In the genomic region with DNA sequence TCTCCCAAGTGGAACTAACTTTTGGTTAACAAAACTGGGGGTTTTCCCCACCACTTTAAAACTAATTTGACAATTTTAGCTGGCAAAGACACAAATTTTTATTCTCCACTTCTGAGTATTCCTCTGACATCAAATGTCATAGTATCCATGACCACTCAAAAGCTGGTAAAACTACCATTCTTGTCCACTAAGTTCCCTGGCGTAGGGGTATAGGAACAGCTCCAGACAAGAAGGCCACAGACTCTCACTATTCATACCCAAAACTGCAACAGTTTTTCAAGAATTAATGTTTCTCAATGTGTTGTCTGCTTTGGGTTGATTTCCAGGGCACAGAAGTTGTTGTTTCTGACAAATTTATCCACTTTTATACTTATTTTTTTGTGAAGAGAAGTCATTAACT, we compare ENCODE assay signal across 14 cellular contexts. TPM values are rescaled to one million over a fixed set of nuclear protein-coding genes. Genes with fewer than 3 reads are reported as not detected.
DNase-seq lines count a peak whose midpoint lies in the region; ATAC-seq and TF ChIP-seq lines count a peak whose summit lies in the region.
"Had no signal": no experiment of that assay in that cellular context is flagged by ENCODE, and none has a peak within 500 bp of the region (broad histone marks: within the 10 kb centered on the region; RNA-seq: fewer than 3 reads in every experiment).

No MANE protein-coding gene starts in this region.

- H3K27ac Mint-ChIP-seq in neural progenitor cell = no peak overlapping the region
- H3K27ac Mint-ChIP-seq: CD4-positive, alpha-beta memory T cell had no signal

- H3K9me3 ChIP-seq in heart right ventricle = peaks cover 0 to 20% (median 7%) of the 10 kb centered on the region in 11 donors
- no peaks in the 10 kb centered on the region for H3K9me3 ChIP-seq in OCI-LY3 (ENCODE audit: insufficient read depth, low read length)
- H3K9me3 ChIP-seq in neural progenitor cell (ENCODE audit: low read depth) = no peaks in the 10 kb centered on the region

- H3K36me3 Mint-ChIP-seq in neural progenitor cell = no peaks in the 10 kb centered on the region

- H3K4me1 Mint-ChIP-seq in neural progenitor cell = no peaks in the 10 kb centered on the region
- H3K4me1 Mint-ChIP-seq: CD4-positive, alpha-beta memory T cell had no signal

- H3K9ac ChIP-seq in OCI-LY3 (ENCODE audit: low read length) (no peak overlapping the region), neural progenitor cell (no peak overlapping the region)
- H3K9ac ChIP-seq: BLaER1 had no signal

- H3K4me3 Mint-ChIP-seq in neural progenitor cell = no peak overlapping the region
- H3K4me3 Mint-ChIP-seq: CD4-positive, alpha-beta memory T cell had no signal

- H2AFZ ChIP-seq in OCI-LY3 (ENCODE audit: low read depth, low read length) (no peak overlapping the region), neural progenitor cell (replicated peaks) (no peak overlapping the region)

- H3F3A ChIP-seq in neural progenitor cell (ENCODE audit: low read depth) = no peaks in the 10 kb centered on the region

- H3K27me3 ChIP-seq in heart right ventricle (no peaks in the 10 kb centered on the region), OCI-LY3 (ENCODE audit: low read depth, low read length) (no peaks in the 10 kb centered on the region), neural progenitor cell (no peaks in the 10 kb centered on the region)
- H3K27me3 ChIP-seq: BLaER1 had no signal

- H3K36me3 ChIP-seq in heart right ventricle (no peaks in the 10 kb centered on the region), OCI-LY3 (replicated peaks; ENCODE audit: low read depth, low read length) (no peaks in the 10 kb centered on the region), neural progenitor cell (no peaks in the 10 kb centered on the region)
- H3K36me3 ChIP-seq: BLaER1 had no signal

- intact Hi-C loops in Right ventricle myocardium inferior (cut with DNase I) (no loop called here), heart right ventricle (cut with DNase I) (no loop called here)

- TF ChIP-seq CTCF in heart right ventricle (IDR thresholded peaks at IDR 0.05) (no peak), OCI-LY3 (IDR thresholded peaks at IDR 0.05; ENCODE audit: low read depth, low read length) (no peak), omental fat pad (IDR thresholded peaks at IDR 0.05) (no peak), neural progenitor cell (IDR thresholded peaks at IDR 0.05) (no peak)

- ATAC-seq in Right ventricle myocardium inferior = peak; percentile 50
- ATAC-seq in heart right ventricle = no peak
- ATAC-seq in omental fat pad (ENCODE audit: low FRiP score) = peak; percentile 24
- ATAC-seq in GM18517 (IDR thresholded peaks at IDR 0.05; ENCODE audit: unreplicated experiment) = no peak
- no peak for ATAC-seq in HG03025 (IDR thresholded peaks at IDR 0.05; ENCODE audit: low FRiP score, unreplicated experiment)
- ATAC-seq: HCT116, HepG2 had no signal

- H4K20me1 ChIP-seq in OCI-LY3 (ENCODE audit: insufficient read depth, low read length) (no peaks in the 10 kb centered on the region), neural progenitor cell (ENCODE audit: low read depth) (no peaks in the 10 kb centered on the region)
- H4K20me1 ChIP-seq: BLaER1 had no signal

- DNase-seq in Right ventricle myocardium inferior (ENCODE audit: missing footprints) (no peak), heart right ventricle (no peak), omental fat pad (ENCODE audit: low spot score) (no peak), neural progenitor cell (ENCODE audit: low spot score) (no peak)
- DNase-seq: 8988T; AML-193; CD4-positive, alpha-beta memory T cell; DMS79 had no signal

- H3K27ac ChIP-seq in heart right ventricle (no peak overlapping the region), OCI-LY3 (ENCODE audit: low read length) (no peak overlapping the region), neural progenitor cell (no peak overlapping the region)
- H3K27ac ChIP-seq: BLaER1 had no signal

- H3K79me2 ChIP-seq in OCI-LY3 (ENCODE audit: low read length) (no peaks in the 10 kb centered on the region), neural progenitor cell (ENCODE audit: low read depth) (no peaks in the 10 kb centered on the region)

- 97 to 100% methylated on average over 1 of the region's 1 CpG for WGBS in heart right ventricle, 2 donors

- no peak overlapping the region for H3K4me3 ChIP-seq in heart right ventricle
- H3K4me3 ChIP-seq in OCI-LY3 (ENCODE audit: low read length) = no peak overlapping the region
- H3K4me3 ChIP-seq in neural progenitor cell = no peak overlapping the region
- H3K4me3 ChIP-seq: BLaER1 had no signal

- H3K9me3 Mint-ChIP-seq in neural progenitor cell = peaks cover 4% of the 10 kb centered on the region

- H3K4me1 ChIP-seq in heart right ventricle (peaks cover 0 to 22% (median 0%) of the 10 kb centered on the region in 9 donors), OCI-LY3 (ENCODE audit: low read length) (peaks cover 15% of the 10 kb centered on the region), neural progenitor cell (no peaks in the 10 kb centered on the region)
- H3K4me1 ChIP-seq: BLaER1 had no signal

- H3K4me2 ChIP-seq in OCI-LY3 (ENCODE audit: low read length) (peak overlapping the region; percentile 3), neural progenitor cell (no peak overlapping the region)
- H3K4me2 ChIP-seq: BLaER1 had no signal

- no peaks in the 10 kb centered on the region for H3K27me3 Mint-ChIP-seq in neural progenitor cell (ENCODE audit: insufficient read depth, low read depth)
- H3K27me3 Mint-ChIP-seq: CD4-positive, alpha-beta memory T cell had no signal

RNA-seq across cellular contexts. Expression of a gene that starts 43.1 kb away (rescaled TPM):
- total RNA-seq in Right ventricle myocardium inferior = 35.3 TPM
- 10 to 100 TPM; 30.8 to 57.2 (median 45.5) TPM for total RNA-seq in heart right ventricle
- polyA plus RNA-seq in heart right ventricle = 10 to 100 TPM in 1 of 2 donors, 1 to 10 TPM in 1; 6.8 to 39.6 TPM
- 100 to 1,000 TPM in 1 of 4 donors, 10 to 100 TPM in 3; 47.3 to 147 (median 88.9) TPM for total RNA-seq in omental fat pad
- 57.3 and 101 TPM in 2 replicates for total RNA-seq in neural progenitor cell (ENCODE audit: low replicate concordance)

RNA-seq across cellular contexts. Expression of a gene that starts 52.8 kb away (rescaled TPM):
- total RNA-seq in Right ventricle myocardium inferior (79.3 TPM), heart right ventricle (100 to 1,000 TPM in 2 of 10 donors, 10 to 100 TPM in 8; 81.6 to 101 (median 88.2) TPM), omental fat pad (100 to 1,000 TPM in 1 of 4 donors, 10 to 100 TPM in 3; 70.2 to 114 (median 81.5) TPM), neural progenitor cell (ENCODE audit: low replicate concordance) (232 and 394 TPM in 2 replicates)
- polyA plus RNA-seq in heart right ventricle = 10 to 100 TPM; 20.3 to 27.6 TPM

Comparison
In these comparisons a context has a peak if more than half of its experiments do, and no peak if none do; other contexts are left out.
1. ATAC-seq: peak in Right ventricle myocardium inferior (single experiment) and omental fat pad (single experiment); none in heart right ventricle (0 of 8), GM18517 (single experiment) and HG03025 (single experiment).